1 cellular context compared by ENCODE assay signal in the genomic region with DNA sequence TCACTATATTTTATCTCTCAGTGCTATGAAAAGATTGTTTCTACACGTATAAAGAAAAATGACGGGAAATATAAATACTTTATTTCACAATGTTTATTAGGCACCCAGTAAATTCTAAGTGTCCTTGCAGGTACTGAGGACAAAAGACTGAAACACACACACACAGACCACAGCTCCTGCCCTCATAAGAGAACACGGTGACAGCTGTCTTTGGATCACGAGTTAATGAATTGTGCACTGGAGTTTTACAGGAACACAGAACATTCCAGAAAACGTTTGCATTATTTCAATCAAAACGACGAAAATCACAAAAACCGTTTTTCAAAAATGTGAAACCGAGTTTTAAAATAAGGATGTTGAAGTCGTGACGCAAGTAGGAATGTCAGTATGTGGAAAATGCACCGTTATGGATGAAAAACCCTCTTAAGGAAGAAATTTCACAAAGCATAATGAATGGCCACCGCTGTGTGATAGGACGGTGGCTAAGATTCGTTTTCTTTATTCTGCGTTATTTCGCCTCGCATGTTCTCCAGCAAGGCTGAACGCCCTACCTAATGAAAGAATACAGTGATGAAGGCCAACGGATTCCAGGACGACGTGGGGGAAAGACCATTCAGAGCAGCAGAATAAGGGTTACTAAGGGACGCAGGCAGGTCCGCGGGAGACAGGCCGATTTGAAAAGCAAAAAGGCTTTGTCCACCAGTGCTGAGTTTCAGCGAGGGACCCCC.
A peak's percentile ranks its signal among the peaks of the same experiment; 100 is the strongest.
TF ChIP-seq lines count a peak whose summit lies in the region.

No MANE protein-coding gene starts in this region.

TF ChIP-seq in HEK293, 187 proteins besides CTCF, POLR2A, EP300 and RAD21 (continued from another document):
- no peak for TF ChIP-seq ZBTB49 (tag by site-specific recombination; IDR thresholded peaks at IDR 0.05; ENCODE audit: low read depth)
- no peak for TF ChIP-seq ZNF549 (tag by site-specific recombination; IDR thresholded peaks at IDR 0.05)
- TF ChIP-seq ZNF350 (tag by site-specific recombination; IDR thresholded peaks at IDR 0.05): no peak
- TF ChIP-seq, protein P1, sequence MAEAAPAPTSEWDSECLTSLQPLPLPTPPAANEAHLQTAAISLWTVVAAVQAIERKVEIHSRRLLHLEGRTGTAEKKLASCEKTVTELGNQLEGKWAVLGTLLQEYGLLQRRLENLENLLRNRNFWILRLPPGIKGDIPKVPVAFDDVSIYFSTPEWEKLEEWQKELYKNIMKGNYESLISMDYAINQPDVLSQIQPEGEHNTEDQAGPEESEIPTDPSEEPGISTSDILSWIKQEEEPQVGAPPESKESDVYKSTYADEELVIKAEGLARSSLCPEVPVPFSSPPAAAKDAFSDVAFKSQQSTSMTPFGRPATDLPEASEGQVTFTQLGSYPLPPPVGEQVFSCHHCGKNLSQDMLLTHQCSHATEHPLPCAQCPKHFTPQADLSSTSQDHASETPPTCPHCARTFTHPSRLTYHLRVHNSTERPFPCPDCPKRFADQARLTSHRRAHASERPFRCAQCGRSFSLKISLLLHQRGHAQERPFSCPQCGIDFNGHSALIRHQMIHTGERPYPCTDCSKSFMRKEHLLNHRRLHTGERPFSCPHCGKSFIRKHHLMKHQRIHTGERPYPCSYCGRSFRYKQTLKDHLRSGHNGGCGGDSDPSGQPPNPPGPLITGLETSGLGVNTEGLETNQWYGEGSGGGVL (tag by site-specific recombination; IDR thresholded peaks at IDR 0.05): no peak
- TF ChIP-seq ZNF76 (tag by site-specific recombination; IDR thresholded peaks at IDR 0.05; ENCODE audit: borderline replicate concordance, low read depth): no peak
- TF ChIP-seq ZNF521 (tag by site-specific recombination; IDR thresholded peaks at IDR 0.05): no peak
- TF ChIP-seq ZNF658 (tag by site-specific recombination; IDR thresholded peaks at IDR 0.05): no peak
- TF ChIP-seq ZNF747 (tag by site-specific recombination; IDR thresholded peaks at IDR 0.05): no peak
- no peak for TF ChIP-seq ZSCAN4 (tag by site-specific recombination; IDR thresholded peaks at IDR 0.05)
- TF ChIP-seq KLF17 (tag by site-specific recombination; IDR thresholded peaks at IDR 0.05): no peak
- TF ChIP-seq, protein P2, sequence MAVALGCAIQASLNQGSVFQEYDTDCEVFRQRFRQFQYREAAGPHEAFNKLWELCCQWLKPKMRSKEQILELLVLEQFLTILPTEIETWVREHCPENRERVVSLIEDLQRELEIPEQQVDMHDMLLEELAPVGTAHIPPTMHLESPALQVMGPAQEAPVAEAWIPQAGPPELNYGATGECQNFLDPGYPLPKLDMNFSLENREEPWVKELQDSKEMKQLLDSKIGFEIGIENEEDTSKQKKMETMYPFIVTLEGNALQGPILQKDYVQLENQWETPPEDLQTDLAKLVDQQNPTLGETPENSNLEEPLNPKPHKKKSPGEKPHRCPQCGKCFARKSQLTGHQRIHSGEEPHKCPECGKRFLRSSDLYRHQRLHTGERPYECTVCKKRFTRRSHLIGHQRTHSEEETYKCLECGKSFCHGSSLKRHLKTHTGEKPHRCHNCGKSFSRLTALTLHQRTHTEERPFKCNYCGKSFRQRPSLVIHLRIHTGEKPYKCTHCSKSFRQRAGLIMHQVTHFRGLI (tag by site-specific recombination; IDR thresholded peaks at IDR 0.05): peak; percentile 87
- no peak for TF ChIP-seq ZNF266 (tag by site-specific recombination; IDR thresholded peaks at IDR 0.05; ENCODE audit: low read depth)
- no peak for TF ChIP-seq SETDB1 (IDR thresholded peaks at IDR 0.05; ENCODE audit: insufficient read length, low read length)
- TF ChIP-seq ZNF223 (tag by site-specific recombination; IDR thresholded peaks at IDR 0.05): no peak
- TF ChIP-seq ZNF354C (tag by site-specific recombination; IDR thresholded peaks at IDR 0.05; ENCODE audit: borderline replicate concordance, low read depth): no peak
- TF ChIP-seq ZNF558 (tag by site-specific recombination; IDR thresholded peaks at IDR 0.05): no peak
- no peak for TF ChIP-seq ZNF214 (tag by site-specific recombination; IDR thresholded peaks at IDR 0.05; ENCODE audit: borderline replicate concordance)
- TF ChIP-seq ZNF701 (tag by site-specific recombination; IDR thresholded peaks at IDR 0.05): no peak
- no peak for TF ChIP-seq EGR2 (tag by site-specific recombination; IDR thresholded peaks at IDR 0.05; ENCODE audit: low read depth)
- TF ChIP-seq, protein P3, sequence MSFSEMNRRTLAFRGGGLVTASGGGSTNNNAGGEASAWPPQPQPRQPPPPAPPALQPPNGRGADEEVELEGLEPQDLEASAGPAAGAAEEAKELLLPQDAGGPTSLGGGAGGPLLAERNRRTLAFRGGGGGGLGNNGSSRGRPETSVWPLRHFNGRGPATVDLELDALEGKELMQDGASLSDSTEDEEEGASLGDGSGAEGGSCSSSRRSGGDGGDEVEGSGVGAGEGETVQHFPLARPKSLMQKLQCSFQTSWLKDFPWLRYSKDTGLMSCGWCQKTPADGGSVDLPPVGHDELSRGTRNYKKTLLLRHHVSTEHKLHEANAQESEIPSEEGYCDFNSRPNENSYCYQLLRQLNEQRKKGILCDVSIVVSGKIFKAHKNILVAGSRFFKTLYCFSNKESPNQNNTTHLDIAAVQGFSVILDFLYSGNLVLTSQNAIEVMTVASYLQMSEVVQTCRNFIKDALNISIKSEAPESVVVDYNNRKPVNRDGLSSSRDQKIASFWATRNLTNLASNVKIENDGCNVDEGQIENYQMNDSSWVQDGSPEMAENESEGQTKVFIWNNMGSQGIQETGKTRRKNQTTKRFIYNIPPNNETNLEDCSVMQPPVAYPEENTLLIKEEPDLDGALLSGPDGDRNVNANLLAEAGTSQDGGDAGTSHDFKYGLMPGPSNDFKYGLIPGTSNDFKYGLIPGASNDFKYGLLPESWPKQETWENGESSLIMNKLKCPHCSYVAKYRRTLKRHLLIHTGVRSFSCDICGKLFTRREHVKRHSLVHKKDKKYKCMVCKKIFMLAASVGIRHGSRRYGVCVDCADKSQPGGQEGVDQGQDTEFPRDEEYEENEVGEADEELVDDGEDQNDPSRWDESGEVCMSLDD (tag by site-specific recombination; IDR thresholded peaks at IDR 0.05): no peak
- TF ChIP-seq ZNF366 (tag by site-specific recombination; conservative IDR thresholded peaks at IDR 0.05): no peak
- TF ChIP-seq ZNF561 (tag by site-specific recombination; IDR thresholded peaks at IDR 0.05; ENCODE audit: borderline replicate concordance): no peak
- no peak for TF ChIP-seq ZFP3 (tag by site-specific recombination; IDR thresholded peaks at IDR 0.05; ENCODE audit: low read depth)
- TF ChIP-seq ZNF302 (tag by site-specific recombination; IDR thresholded peaks at IDR 0.05; ENCODE audit: low read depth): no peak
- no peak for TF ChIP-seq ZNF132 (tag by site-specific recombination; IDR thresholded peaks at IDR 0.05; ENCODE audit: borderline replicate concordance)
- TF ChIP-seq TRIM28 (IDR thresholded peaks at IDR 0.05; ENCODE audit: borderline replicate concordance, low read length): no peak; the same call in 1 of the 2 replicates
- TF ChIP-seq SP3 (tag by site-specific recombination; IDR thresholded peaks at IDR 0.05): no peak
- TF ChIP-seq ZNF16 (tag by site-specific recombination; IDR thresholded peaks at IDR 0.05; ENCODE audit: low read depth): no peak
- TF ChIP-seq, protein P4, sequence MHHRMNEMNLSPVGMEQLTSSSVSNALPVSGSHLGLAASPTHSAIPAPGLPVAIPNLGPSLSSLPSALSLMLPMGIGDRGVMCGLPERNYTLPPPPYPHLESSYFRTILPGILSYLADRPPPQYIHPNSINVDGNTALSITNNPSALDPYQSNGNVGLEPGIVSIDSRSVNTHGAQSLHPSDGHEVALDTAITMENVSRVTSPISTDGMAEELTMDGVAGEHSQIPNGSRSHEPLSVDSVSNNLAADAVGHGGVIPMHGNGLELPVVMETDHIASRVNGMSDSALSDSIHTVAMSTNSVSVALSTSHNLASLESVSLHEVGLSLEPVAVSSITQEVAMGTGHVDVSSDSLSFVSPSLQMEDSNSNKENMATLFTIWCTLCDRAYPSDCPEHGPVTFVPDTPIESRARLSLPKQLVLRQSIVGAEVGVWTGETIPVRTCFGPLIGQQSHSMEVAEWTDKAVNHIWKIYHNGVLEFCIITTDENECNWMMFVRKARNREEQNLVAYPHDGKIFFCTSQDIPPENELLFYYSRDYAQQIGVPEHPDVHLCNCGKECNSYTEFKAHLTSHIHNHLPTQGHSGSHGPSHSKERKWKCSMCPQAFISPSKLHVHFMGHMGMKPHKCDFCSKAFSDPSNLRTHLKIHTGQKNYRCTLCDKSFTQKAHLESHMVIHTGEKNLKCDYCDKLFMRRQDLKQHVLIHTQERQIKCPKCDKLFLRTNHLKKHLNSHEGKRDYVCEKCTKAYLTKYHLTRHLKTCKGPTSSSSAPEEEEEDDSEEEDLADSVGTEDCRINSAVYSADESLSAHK (tag by site-specific recombination; IDR thresholded peaks at IDR 0.05): no peak
- TF ChIP-seq PRDM10 (tag by site-specific recombination; IDR thresholded peaks at IDR 0.05): peak; percentile 93; the same call in 1 of the 2 replicates
- no peak for TF ChIP-seq PATZ1 (tag by site-specific recombination; IDR thresholded peaks at IDR 0.05)
- TF ChIP-seq ZNF580 (tag by site-specific recombination; IDR thresholded peaks at IDR 0.05): no peak
- no peak; the same call in 1 of the 2 replicates for TF ChIP-seq ZNF10 (tag by site-specific recombination; IDR thresholded peaks at IDR 0.05)
- TF ChIP-seq KLF8 (tag by site-specific recombination; IDR thresholded peaks at IDR 0.05): no peak
